In genomic region chr3:98980915-98981596, GRCh38 we compare ENCODE assay signal across 8 cellular contexts.
A peak's percentile ranks its signal among the peaks of the same experiment; 100 is the strongest.
DNase-seq lines count a peak whose midpoint lies in the region; ATAC-seq lines count a peak whose summit lies in the region.

No MANE protein-coding gene starts in this region.

- H3K36me3 Mint-ChIP-seq in immature natural killer cell, result no peaks in the 10 kb centered on the region

- no peak overlapping the region for H3K4me3 Mint-ChIP-seq in immature natural killer cell

- no peak overlapping the region for H3K27ac Mint-ChIP-seq in immature natural killer cell

- peak; percentile 89 for ATAC-seq in GM18868 (IDR thresholded peaks at IDR 0.05; ENCODE audit: unreplicated experiment)
- ATAC-seq in HG02642 (IDR thresholded peaks at IDR 0.05; ENCODE audit: poor library complexity, unreplicated experiment), result peak; percentile 96

- DNase-seq in OCI-M1 (lab: John Stamatoyannopoulos, UW), result peak; percentile 61
- DNase-seq in non-pigmented ciliary epithelial cell (ENCODE audit: low read depth), result peak; percentile 89
- DNase-seq in hypothalamus (lab: John Stamatoyannopoulos, UW), result no peak
- DNase-seq in CD1c-positive myeloid dendritic cell (ENCODE audit: extremely low spot score), result no peak
- DNase-seq in putamen (ENCODE audit: low spot score), result no peak
- no peak for DNase-seq in immature natural killer cell

- H3K9me3 Mint-ChIP-seq in immature natural killer cell, result peaks cover 0 to 6% (median 0%) of the 10 kb centered on the region in 6 donors

- H3K4me1 Mint-ChIP-seq in immature natural killer cell, result no peaks in the 10 kb centered on the region

- H3K27me3 Mint-ChIP-seq in immature natural killer cell (ENCODE audit: low read depth in 3 of 3), result peaks cover 0 to 2% (median 0%) of the 10 kb centered on the region in 3 donors

Comparison
In these comparisons a context has a peak if more than half of its experiments do, and no peak if none do; other contexts are left out.
1. DNase-seq: peak in OCI-M1 (single experiment) and non-pigmented ciliary epithelial cell (single experiment); none in hypothalamus (0 of 51), CD1c-positive myeloid dendritic cell (single experiment), putamen (single experiment) and immature natural killer cell (0 of 3).